In the genomic region with DNA sequence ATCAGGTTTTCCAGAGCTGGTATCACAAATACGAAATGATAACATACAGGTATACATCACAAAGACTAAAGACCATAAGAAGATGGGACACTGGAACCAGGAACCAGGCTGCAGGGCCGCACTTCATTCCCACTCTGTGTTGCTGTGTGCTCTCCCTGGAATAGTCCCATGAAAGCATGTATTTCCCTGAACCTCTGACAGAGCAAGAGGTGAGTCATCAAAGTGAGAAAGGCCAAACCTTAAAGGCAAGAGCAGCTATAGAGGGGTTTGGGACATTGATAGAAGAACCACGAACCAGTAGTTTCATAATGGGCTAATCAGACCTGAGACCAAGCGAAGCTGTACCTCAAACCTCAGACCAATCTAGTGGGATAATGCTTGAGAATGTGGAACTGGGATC, we compare ENCODE assay signal across 20 cellular contexts.
DNase-seq lines count a peak whose midpoint lies in the region; ATAC-seq, FAIRE-seq and TF ChIP-seq lines count a peak whose summit lies in the region.
"Had no signal": no experiment of that assay in that cellular context is flagged by ENCODE, and none has a peak within 500 bp of the region (broad histone marks: within the 10 kb centered on the region; RNA-seq: fewer than 3 reads in every experiment).

No MANE protein-coding gene starts in this region.

- TF ChIP-seq CTCF in SK-N-SH (IDR thresholded peaks at IDR 0.05) (no peak), fibroblast of mammary gland (conservative IDR thresholded peaks at IDR 0.05; ENCODE audit: control insufficient read depth, insufficient read depth, low read depth, low read length) (no peak), heart right ventricle (IDR thresholded peaks at IDR 0.05) (no peak), uterus (IDR thresholded peaks at IDR 0.05) (no peak)

- CTCF ChIA-PET in SK-N-SH (lab: Yijun Ruan, JAX): interaction anchor here (1.4 kb wide), 1 partner anchor 661 kb away, joined by 3 read pairs; no protein-coding TSS in a partner anchor

- H3K4me3 ChIP-seq in SK-N-SH (ENCODE audit: low read depth in 2 of 2, low read length in 1 of 2) (no peak overlapping the region), fibroblast of mammary gland (ENCODE audit: control insufficient read depth, low read depth, low read length) (no peak overlapping the region), heart right ventricle (no peak overlapping the region), uterus (no peak overlapping the region)
- H3K4me3 ChIP-seq: dorsolateral prefrontal cortex, psoas muscle had no signal

- H3K9ac ChIP-seq in SK-N-SH: no peak overlapping the region

- intact Hi-C loops in heart right ventricle (cut with DNase I) (loop anchor here in 9 of 10 donors (5.0 to 10.0 kb wide), 6 partner anchors 203 to 1458 kb away; no protein-coding TSS in a partner anchor), uterus (cut with DNase I; ENCODE audit: low total_unique reads) (no loop called here)

- H3K9me3 ChIP-seq in SK-N-SH (no peaks in the 10 kb centered on the region), heart right ventricle (no peaks in the 10 kb centered on the region), uterus (no peaks in the 10 kb centered on the region)
- H3K9me3 ChIP-seq: BE2C, psoas muscle had no signal

- H4K20me1 ChIP-seq in SK-N-SH (ENCODE audit: insufficient read depth): no peaks in the 10 kb centered on the region

- H3K4me1 ChIP-seq in SK-N-SH (ENCODE audit: control insufficient read depth in 1 of 2, insufficient read depth in 2 of 2, low read depth in 1 of 2, low read length in 1 of 2) (0 out of 4 replicates have a peak, but pooled peaks cover 0 to 5% of the 10 kb centered on the region in 2 experiments), heart right ventricle (no peaks in the 10 kb centered on the region), uterus (no peaks in the 10 kb centered on the region)
- H3K4me1 ChIP-seq: BE2C, psoas muscle had no signal

- DNase-seq in HCEC 1CT (peak; percentile 64), SK-N-SH (no peak), fibroblast of mammary gland (ENCODE audit: low read depth) (peak; percentile 79), RCC 7860 (ENCODE audit: low spot score) (no peak), heart right ventricle (no peak), kidney glomerular epithelial cell (lab: John Stamatoyannopoulos, UW) (no peak), uterus (no peak)
- DNase-seq: activated CD4-positive, CD25-positive, alpha-beta regulatory T cell treated with anti-CD3 and anti-CD28 coated beads, Interleukin-2, amount 50 U/mL, for 72 hours; activated naive CD4-positive, alpha-beta T cell treated with anti-CD3 and anti-CD28 coated beads for 36 hours; activated T-cell treated with anti-CD3 and anti-CD28 coated beads, Interleukin-2, amount 50 U/mL, for 48 hours; BE2C; DND-41; dorsolateral prefrontal cortex; NCI-H1417 treated with DMSO at 0.1 percent for 48 hours; NCI-H524 treated with DMSO at 0.1 percent for 48 hours; psoas muscle; small intestine; stimulated activated naive B cell treated with anti-CD40 and anti-IgM and Interleukin-4, amounts not matched to agents 10 μg/mL and 1 μg/mL and 100 μg/mL, for 72 hours had no signal

- WGBS in SK-N-SH (ENCODE audit: low lambda C conversion rate): 9% methylated on average over 4 of the region's 4 CpGs
- 80 to 87% methylated on average over 4 of the region's 4 CpGs for WGBS in heart right ventricle, 2 donors

- no peaks in the 10 kb centered on the region for H3K27me3 ChIP-seq in SK-N-SH (ENCODE audit: insufficient read depth)
- H3K27me3 ChIP-seq in heart right ventricle: peaks cover 0 to 4% (median 0%) of the 10 kb centered on the region in 7 donors
- no peaks in the 10 kb centered on the region for H3K27me3 ChIP-seq in uterus
- H3K27me3 ChIP-seq: BE2C, dorsolateral prefrontal cortex had no signal

- H3K4me2 ChIP-seq in SK-N-SH: no peak overlapping the region

- TF ChIP-seq EP300 in SK-N-SH (IDR thresholded peaks at IDR 0.05; ENCODE audit: borderline replicate concordance in 1 of 2, low read depth in 1 of 2, low read length in 1 of 2): no peak

- no peaks in the 10 kb centered on the region for H3K79me2 ChIP-seq in SK-N-SH (ENCODE audit: insufficient read depth)

- POLR2A ChIA-PET in SK-N-SH (lab: Yijun Ruan, JAX): no interaction called here

- H3K27ac ChIP-seq in SK-N-SH (ENCODE audit: low read depth in 2 of 2, low read length in 1 of 2) (no peak overlapping the region), heart right ventricle (no peak overlapping the region), uterus (no peak overlapping the region)
- H3K27ac ChIP-seq: dorsolateral prefrontal cortex, epithelial cell of prostate, psoas muscle had no signal

- peak overlapping the region; percentile 59; the same call in 1 of the 2 replicates for H2AFZ ChIP-seq in SK-N-SH (ENCODE audit: low read depth)

- no peak for TF ChIP-seq RAD21 in SK-N-SH (IDR thresholded peaks at IDR 0.05; ENCODE audit: low read length)

- H3K36me3 ChIP-seq in SK-N-SH (replicated peaks in 1 of 2; ENCODE audit: control insufficient read depth in 1 of 2, insufficient read depth in 2 of 2, low read length in 1 of 2) (no peaks in the 10 kb centered on the region), heart right ventricle (no peaks in the 10 kb centered on the region), uterus (no peaks in the 10 kb centered on the region)
- H3K36me3 ChIP-seq: BE2C had no signal

- H3F3A ChIP-seq in SK-N-SH (replicated peaks; ENCODE audit: insufficient read depth): no peaks in the 10 kb centered on the region

- no peak for FAIRE-seq in RCC 7860 (lab: Jason Lieb, UNC)
- FAIRE-seq: small intestine had no signal

- TF ChIP-seq POLR2A in uterus (IDR thresholded peaks at IDR 0.05): no peak

- H3K9me2 ChIP-seq in SK-N-SH: no peaks in the 10 kb centered on the region

- no peak for ATAC-seq in heart right ventricle
- ATAC-seq: psoas muscle; Right ventricle myocardium inferior; stimulated activated naive B cell treated with anti-CD40 and anti-IgM and Interleukin-4, amounts not matched to agents 10 μg/mL and 1 μg/mL and 100 μg/mL, for 72 hours had no signal

TF ChIP-seq in SK-N-SH, 30 proteins besides CTCF, POLR2A, EP300 and RAD21:
- no peak for TF ChIP-seq FOXJ3 (CRISPR knock-in tag; IDR thresholded peaks at IDR 0.05)
- no peak for TF ChIP-seq FOXM1 (IDR thresholded peaks at IDR 0.05; ENCODE audit: low read depth)
- TF ChIP-seq, protein P1, sequence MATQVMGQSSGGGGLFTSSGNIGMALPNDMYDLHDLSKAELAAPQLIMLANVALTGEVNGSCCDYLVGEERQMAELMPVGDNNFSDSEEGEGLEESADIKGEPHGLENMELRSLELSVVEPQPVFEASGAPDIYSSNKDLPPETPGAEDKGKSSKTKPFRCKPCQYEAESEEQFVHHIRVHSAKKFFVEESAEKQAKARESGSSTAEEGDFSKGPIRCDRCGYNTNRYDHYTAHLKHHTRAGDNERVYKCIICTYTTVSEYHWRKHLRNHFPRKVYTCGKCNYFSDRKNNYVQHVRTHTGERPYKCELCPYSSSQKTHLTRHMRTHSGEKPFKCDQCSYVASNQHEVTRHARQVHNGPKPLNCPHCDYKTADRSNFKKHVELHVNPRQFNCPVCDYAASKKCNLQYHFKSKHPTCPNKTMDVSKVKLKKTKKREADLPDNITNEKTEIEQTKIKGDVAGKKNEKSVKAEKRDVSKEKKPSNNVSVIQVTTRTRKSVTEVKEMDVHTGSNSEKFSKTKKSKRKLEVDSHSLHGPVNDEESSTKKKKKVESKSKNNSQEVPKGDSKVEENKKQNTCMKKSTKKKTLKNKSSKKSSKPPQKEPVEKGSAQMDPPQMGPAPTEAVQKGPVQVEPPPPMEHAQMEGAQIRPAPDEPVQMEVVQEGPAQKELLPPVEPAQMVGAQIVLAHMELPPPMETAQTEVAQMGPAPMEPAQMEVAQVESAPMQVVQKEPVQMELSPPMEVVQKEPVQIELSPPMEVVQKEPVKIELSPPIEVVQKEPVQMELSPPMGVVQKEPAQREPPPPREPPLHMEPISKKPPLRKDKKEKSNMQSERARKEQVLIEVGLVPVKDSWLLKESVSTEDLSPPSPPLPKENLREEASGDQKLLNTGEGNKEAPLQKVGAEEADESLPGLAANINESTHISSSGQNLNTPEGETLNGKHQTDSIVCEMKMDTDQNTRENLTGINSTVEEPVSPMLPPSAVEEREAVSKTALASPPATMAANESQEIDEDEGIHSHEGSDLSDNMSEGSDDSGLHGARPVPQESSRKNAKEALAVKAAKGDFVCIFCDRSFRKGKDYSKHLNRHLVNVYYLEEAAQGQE (IDR thresholded peaks at IDR 0.05; ENCODE audit: low read depth, low read length): no peak
- TF ChIP-seq, protein P2, sequence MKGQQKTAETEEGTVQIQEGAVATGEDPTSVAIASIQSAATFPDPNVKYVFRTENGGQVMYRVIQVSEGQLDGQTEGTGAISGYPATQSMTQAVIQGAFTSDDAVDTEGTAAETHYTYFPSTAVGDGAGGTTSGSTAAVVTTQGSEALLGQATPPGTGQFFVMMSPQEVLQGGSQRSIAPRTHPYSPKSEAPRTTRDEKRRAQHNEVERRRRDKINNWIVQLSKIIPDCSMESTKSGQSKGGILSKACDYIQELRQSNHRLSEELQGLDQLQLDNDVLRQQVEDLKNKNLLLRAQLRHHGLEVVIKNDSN (IDR thresholded peaks at IDR 0.05; ENCODE audit: borderline replicate concordance, low read depth): no peak

Comparison
In these comparisons a context has a peak if more than half of its experiments do, and no peak if none do; other contexts are left out.
1. DNase-seq: peak in HCEC 1CT (single experiment) and fibroblast of mammary gland (single experiment); none in SK-N-SH (single experiment), RCC 7860 (single experiment), heart right ventricle (0 of 2), kidney glomerular epithelial cell (single experiment) and uterus (0 of 2).